Comparison of ENCODE assay signal across 19 cellular contexts in genomic region chr10:80415734-80416281, GRCh38. TPM values are rescaled to one million over a fixed set of nuclear protein-coding genes. Genes with fewer than 3 reads are reported as not detected.
DNase-seq lines count a peak whose midpoint lies in the region; ATAC-seq and TF ChIP-seq lines count a peak whose summit lies in the region.
"Had no signal": no experiment of that assay in that cellular context is flagged by ENCODE, and none has a peak within 500 bp of the region (broad histone marks: within the 10 kb centered on the region; RNA-seq: fewer than 3 reads in every experiment).

No MANE protein-coding gene starts in this region.

- H3F3A ChIP-seq in smooth muscle cell (ENCODE audit: low read depth), result peaks cover 5% of the 10 kb centered on the region

- peaks cover 52% of the 10 kb centered on the region for H4K20me1 ChIP-seq in smooth muscle cell (ENCODE audit: low read depth)

- H3K79me2 ChIP-seq in smooth muscle cell (ENCODE audit: low read depth), result peaks cover 25% of the 10 kb centered on the region

- H2AFZ ChIP-seq in smooth muscle cell (ENCODE audit: low read depth), result no peak overlapping the region

- DNase-seq in SK-N-DZ (ENCODE audit: low spot score) (peak; percentile 74), endothelial cell (ENCODE audit: low spot score) (no peak), smooth muscle cell (lab: John Stamatoyannopoulos, UW; ENCODE audit: unreplicated experiment) (no peak), HEK293T (ENCODE audit: extremely low spot score) (no peak), Calu3 (no peak)
- DNase-seq in activated naive CD4-positive, alpha-beta T cell treated with anti-CD3 and anti-CD28 coated beads, Interleukin-2, amount 50 U/mL, for 16 hours, result no peak
- DNase-seq: activated naive CD4-positive, alpha-beta T cell treated with anti-CD3 and anti-CD28 coated beads, Interleukin-2, amount 10 ng/mL, durations not matched to agents 7 days and 5 days; AML-193; glutamatergic neuron; islet precursor cell; MM.1S; NCI-H2081; NCI-H526; stimulated activated CD4-positive, alpha-beta T cell treated with anti-CD3 and anti-CD28 coated beads, Interleukin-4, amount 100 ng/mL, for 24 hours had no signal

- POLR2A ChIA-PET in HEK293T (lab: Yijun Ruan, JAX), result interaction anchor here (1.0 kb wide), 1 partner anchor 8 kb away, joined by 4 read pairs; the partner anchor contains the start of gene PRXL2A

- no TSS peak for BruUV-seq in Calu3 (replicated peaks; lab: Mats Ljungman, UMichigan)

- peak overlapping the region; percentile 51 for H3K27ac ChIP-seq in mesodermal cell (ENCODE audit: low read depth, low read length, severe bottlenecking)
- H3K27ac ChIP-seq in smooth muscle cell (ENCODE audit: low read depth), result no peak overlapping the region

- peaks cover 18% of the 10 kb centered on the region for H3K36me3 Mint-ChIP-seq in endothelial cell (ENCODE audit: low read depth, unreplicated experiment)
- H3K36me3 Mint-ChIP-seq in Calu3 (ENCODE audit: insufficient read depth, unreplicated experiment), result no peaks in the 10 kb centered on the region
- H3K36me3 Mint-ChIP-seq: activated naive CD4-positive, alpha-beta T cell treated with anti-CD3 and anti-CD28 coated beads, Interleukin-2, amount 10 ng/mL, durations not matched to agents 7 days and 5 days had no signal

- no peaks in the 10 kb centered on the region for H3K9me3 Mint-ChIP-seq in endothelial cell (ENCODE audit: unreplicated experiment)
- no peaks in the 10 kb centered on the region for H3K9me3 Mint-ChIP-seq in Calu3 (ENCODE audit: low read depth, unreplicated experiment)
- H3K9me3 Mint-ChIP-seq: activated naive CD4-positive, alpha-beta T cell treated with anti-CD3 and anti-CD28 coated beads, Interleukin-2, amount 10 ng/mL, durations not matched to agents 7 days and 5 days had no signal

- H3K27me3 ChIP-seq in smooth muscle cell (ENCODE audit: low read depth), result no peaks in the 10 kb centered on the region

- H3K27me3 Mint-ChIP-seq in endothelial cell (ENCODE audit: unreplicated experiment) (peaks cover 13% of the 10 kb centered on the region), Calu3 (ENCODE audit: unreplicated experiment) (no peaks in the 10 kb centered on the region)
- H3K27me3 Mint-ChIP-seq: activated naive CD4-positive, alpha-beta T cell treated with anti-CD3 and anti-CD28 coated beads, Interleukin-2, amount 10 ng/mL, durations not matched to agents 7 days and 5 days had no signal

- H3K4me3 ChIP-seq in mesodermal cell (ENCODE audit: extremely low read depth, insufficient read depth, low read length, poor library complexity, severe bottlenecking), result no peak overlapping the region
- H3K4me3 ChIP-seq in smooth muscle cell, result peak overlapping the region; percentile 13

- CTCF ChIA-PET in HEK293T (lab: Yijun Ruan, JAX), result no interaction called here
- CTCF ChIA-PET in Calu3 (lab: Charles Lee), result no interaction called here

- intact Hi-C loops in Calu3 (cut with micrococcal nuclease; ENCODE audit: unreplicated experiment), result no loop called here

- H3K9me3 ChIP-seq in mesodermal cell (ENCODE audit: control insufficient read depth, low read length) (no peaks in the 10 kb centered on the region), smooth muscle cell (replicated peaks; ENCODE audit: low read depth) (no peaks in the 10 kb centered on the region)

- peaks cover 42% of the 10 kb centered on the region for H3K4me1 ChIP-seq in mesodermal cell (ENCODE audit: control insufficient read depth, insufficient read depth, low read length, poor library complexity, severe bottlenecking)
- peaks cover 45% of the 10 kb centered on the region for H3K4me1 ChIP-seq in smooth muscle cell (ENCODE audit: low read depth)

- H3K36me3 ChIP-seq in mesodermal cell (ENCODE audit: control insufficient read depth, insufficient read depth, low read length) (peaks cover 23% of the 10 kb centered on the region), smooth muscle cell (ENCODE audit: low read depth) (no peaks in the 10 kb centered on the region)

- no peak overlapping the region for H3K9ac ChIP-seq in smooth muscle cell (ENCODE audit: low read depth)

- TF ChIP-seq CTCF in endothelial cell (IDR thresholded peaks at IDR 0.05; ENCODE audit: unreplicated experiment), result no peak
- TF ChIP-seq CTCF in smooth muscle cell (IDR thresholded peaks at IDR 0.05; ENCODE audit: borderline replicate concordance, insufficient read depth, poor library complexity, severe bottlenecking), result no peak
- no peak for TF ChIP-seq CTCF in Calu3 (IDR thresholded peaks at IDR 0.05; ENCODE audit: unreplicated experiment)

- H3K4me1 Mint-ChIP-seq in endothelial cell (ENCODE audit: unreplicated experiment) (peaks cover 75% of the 10 kb centered on the region), Calu3 (ENCODE audit: low read depth, unreplicated experiment) (peaks cover 44% of the 10 kb centered on the region)

- no peak overlapping the region for H3K4me2 ChIP-seq in smooth muscle cell

- peak overlapping the region; percentile 42 for H3K4me3 Mint-ChIP-seq in endothelial cell (ENCODE audit: unreplicated experiment)
- no peak overlapping the region for H3K4me3 Mint-ChIP-seq in Calu3 (ENCODE audit: low read depth, unreplicated experiment)
- H3K4me3 Mint-ChIP-seq: activated naive CD4-positive, alpha-beta T cell treated with anti-CD3 and anti-CD28 coated beads, Interleukin-2, amount 10 ng/mL, durations not matched to agents 7 days and 5 days had no signal

- H3K27ac Mint-ChIP-seq in endothelial cell (ENCODE audit: unreplicated experiment) (peak overlapping the region; percentile 4), Calu3 (ENCODE audit: unreplicated experiment) (no peak overlapping the region)
- H3K27ac Mint-ChIP-seq: activated naive CD4-positive, alpha-beta T cell treated with anti-CD3 and anti-CD28 coated beads, Interleukin-2, amount 10 ng/mL, durations not matched to agents 7 days and 5 days had no signal

- WGBS in mesodermal cell (ENCODE audit: insufficient coverage in 2 of 2), 2 experiments, result 85 to 96% methylated on average over 2 of the region's 2 CpGs
- WGBS in smooth muscle cell (ENCODE audit: low lambda C conversion rate), result 91% methylated on average over 2 of the region's 2 CpGs

- no peak for ATAC-seq in HG03520 (IDR thresholded peaks at IDR 0.05; ENCODE audit: unreplicated experiment)
- ATAC-seq: activated CD4-positive, CD25-positive, alpha-beta regulatory T cell treated with anti-CD3 and anti-CD28 coated beads, Interleukin-2, amount 50 U/mL, for 24 hours had no signal

TF ChIP-seq in HEK293T, 16 proteins besides CTCF, POLR2A, EP300 and RAD21:
- TF ChIP-seq FOXM1 (IDR thresholded peaks at IDR 0.05; ENCODE audit: borderline replicate concordance) (no peak), FOXA1 (IDR thresholded peaks at IDR 0.05) (no peak), LEF1 (IDR thresholded peaks at IDR 0.05; ENCODE audit: borderline replicate concordance) (no peak), ARNT (IDR thresholded peaks at IDR 0.05) (no peak), SUZ12 (IDR thresholded peaks at IDR 0.05) (no peak), L3MBTL2 (conservative IDR thresholded peaks at IDR 0.05) (no peak)

RNA-seq across cellular contexts. Expression of gene PRXL2A, which starts 7.5 kb away (rescaled TPM):
- polyA plus RNA-seq in SK-N-DZ (2014; cell fraction: cytosol; rRNA removed), result 94.0 and 107 TPM in 2 replicates
- polyA plus RNA-seq in SK-N-DZ (2014; cell fraction: nucleus; rRNA removed), result 19.5 and 26.8 TPM in 2 replicates
- total RNA-seq in endothelial cell (ENCODE audit: unreplicated experiment), result 147 TPM
- 87.4 TPM for polyA plus RNA-seq in mesodermal cell (2013, experiment 1 of 2)
- 88.2 TPM for polyA plus RNA-seq in mesodermal cell (2013, experiment 2 of 2)
- total RNA-seq in smooth muscle cell, result 28.8 and 43.6 TPM in 2 replicates
- 80.0 and 82.0 TPM in 2 replicates for polyA plus RNA-seq in smooth muscle cell
- 61.4 and 67.2 TPM in 2 replicates for total RNA-seq in Calu3 (2022)

RNA-seq across cellular contexts. Expression of gene TSPAN14, which starts 38.3 kb away (rescaled TPM):
- 34.6 and 36.3 TPM in 2 replicates for polyA plus RNA-seq in SK-N-DZ (2014; cell fraction: cytosol; rRNA removed)
- polyA plus RNA-seq in SK-N-DZ (2014; cell fraction: nucleus; rRNA removed), result 16.0 and 16.4 TPM in 2 replicates
- 147 TPM for total RNA-seq in endothelial cell (ENCODE audit: unreplicated experiment)
- polyA plus RNA-seq in mesodermal cell (2013, experiment 1 of 2), result 117 TPM
- 90.6 TPM for polyA plus RNA-seq in mesodermal cell (2013, experiment 2 of 2)
- total RNA-seq in smooth muscle cell, result 39.8 and 42.7 TPM in 2 replicates
- polyA plus RNA-seq in smooth muscle cell, result 46.3 and 82.5 TPM in 2 replicates
- total RNA-seq in Calu3 (2022), result 98.6 and 116 TPM in 2 replicates

RNA-seq across cellular contexts. Expression of gene DYDC2, which starts 59.2 kb away (rescaled TPM):
- 0.12 and 0.75 TPM in 2 replicates for polyA plus RNA-seq in SK-N-DZ (2014; cell fraction: cytosol; rRNA removed)
- polyA plus RNA-seq in SK-N-DZ (2014; cell fraction: nucleus; rRNA removed), result 1.2 TPM in 1 of 2 replicates, not detected in the other
- total RNA-seq in endothelial cell (ENCODE audit: unreplicated experiment) (not detected), smooth muscle cell (not detected in 2 replicates), Calu3 (2022) (not detected in 2 replicates)
- polyA plus RNA-seq in mesodermal cell (2013, experiment 1 of 2), result 1.5 TPM
- 1.9 TPM for polyA plus RNA-seq in mesodermal cell (2013, experiment 2 of 2)
- not detected in 2 replicates for polyA plus RNA-seq in smooth muscle cell
- total RNA-seq: bronchial epithelial cell; T-helper 1 cell treated with Interleukin-12 subunit alpha and Interleukin-12 subunit beta and Interleukin-4 antibody, amounts not matched to agents 30 ng/mL and 1 ng/mL, for 36 hours had no signal

RNA-seq across cellular contexts. Expression of gene DYDC1, which starts 59.3 kb away (rescaled TPM):
- not detected in 2 replicates for polyA plus RNA-seq in SK-N-DZ (2014; cell fraction: cytosol; rRNA removed)
- polyA plus RNA-seq in SK-N-DZ (2014; cell fraction: nucleus; rRNA removed), result not detected in 2 replicates
- total RNA-seq in endothelial cell (ENCODE audit: unreplicated experiment) (not detected), smooth muscle cell (not detected in 2 replicates), Calu3 (2022) (not detected in 2 replicates)
- not detected for polyA plus RNA-seq in mesodermal cell (2013, experiment 1 of 2)
- not detected for polyA plus RNA-seq in mesodermal cell (2013, experiment 2 of 2)
- not detected in 2 replicates for polyA plus RNA-seq in smooth muscle cell
- total RNA-seq: bronchial epithelial cell; T-helper 1 cell treated with Interleukin-12 subunit alpha and Interleukin-12 subunit beta and Interleukin-4 antibody, amounts not matched to agents 30 ng/mL and 1 ng/mL, for 36 hours had no signal
